Comparison of ENCODE assay signal across 1 cellular context in genomic region chr21:41403966-41404365, GRCh38.
TF ChIP-seq lines count a peak whose summit lies in the region.

No MANE protein-coding gene starts in this region.

TF ChIP-seq in HepG2, 621 proteins besides CTCF, POLR2A, EP300 and RAD21:
- TF ChIP-seq ZNF362 (CRISPR knock-in tag; IDR thresholded peaks at IDR 0.05; ENCODE audit: borderline replicate concordance) (no peak), KLF13 (CRISPR knock-in tag; IDR thresholded peaks at IDR 0.05) (no peak), SP1 (IDR thresholded peaks at IDR 0.05) (no peak), SP1 (CRISPR knock-in tag; IDR thresholded peaks at IDR 0.05) (no peak), THRA (CRISPR knock-in tag; IDR thresholded peaks at IDR 0.05; ENCODE audit: borderline replicate concordance) (no peak), TOPORS (CRISPR knock-in tag; IDR thresholded peaks at IDR 0.05) (no peak), ASH2L (IDR thresholded peaks at IDR 0.05; ENCODE audit: insufficient read length, low read depth, low read length) (no peak), ZNF124 (CRISPR knock-in tag; IDR thresholded peaks at IDR 0.05) (no peak), RELA (CRISPR knock-in tag; IDR thresholded peaks at IDR 0.05) (no peak), MTA3 (CRISPR knock-in tag; IDR thresholded peaks at IDR 0.05) (no peak), ZNF354B (CRISPR knock-in tag; IDR thresholded peaks at IDR 0.05) (no peak), ZFX (CRISPR knock-in tag; IDR thresholded peaks at IDR 0.05; ENCODE audit: low read depth) (no peak), TEF (CRISPR knock-in tag; IDR thresholded peaks at IDR 0.05) (no peak), FOXA3 (CRISPR knock-in tag; IDR thresholded peaks at IDR 0.05) (no peak)
